In the genomic region with DNA sequence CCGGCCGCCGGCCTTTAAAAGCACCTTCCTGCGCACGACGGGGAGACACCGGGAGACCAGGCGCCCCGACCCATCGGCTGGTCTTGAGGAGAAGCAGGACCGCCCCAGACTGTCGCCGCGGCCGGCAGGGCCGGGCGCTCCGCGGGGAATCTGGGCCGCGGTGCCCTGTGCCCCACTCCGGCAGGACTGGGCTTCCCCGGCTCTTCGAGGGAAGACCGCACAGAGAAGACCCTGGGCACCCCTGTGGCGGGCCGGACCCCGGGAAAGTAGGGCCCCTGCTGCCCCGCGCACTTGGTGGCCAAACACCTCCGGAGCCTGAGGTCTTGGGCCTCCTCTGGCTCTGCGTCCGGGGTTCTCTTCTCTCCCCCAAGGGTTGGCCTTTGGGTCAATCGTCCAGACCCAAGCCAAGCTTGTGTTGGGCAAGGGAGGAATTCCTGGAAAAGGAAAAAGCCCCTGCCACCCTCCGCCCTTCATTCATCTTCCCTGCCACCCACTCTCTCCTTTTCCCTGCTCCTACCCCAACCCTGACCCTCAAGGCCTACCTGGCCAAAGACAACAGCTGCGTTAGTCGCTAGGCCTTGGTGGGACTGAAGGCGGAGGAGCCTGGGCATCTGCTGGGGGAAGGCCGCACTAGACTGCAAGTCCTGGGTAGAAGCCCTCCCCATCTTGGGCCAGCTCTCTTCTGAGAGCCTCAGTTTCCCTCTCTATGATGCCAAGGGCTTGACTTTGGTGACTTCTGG, we compare ENCODE assay signal across 25 cellular contexts.
"Had no signal": no experiment of that assay in that cellular context is flagged by ENCODE, and none has a peak within 500 bp of the region (broad histone marks: within the 10 kb centered on the region; RNA-seq: fewer than 3 reads in every experiment).

No MANE protein-coding gene starts in this region.

- H3K4me3 Mint-ChIP-seq: memory B cell; mesothelial cell of epicardium; natural killer cell; stimulated activated naive CD8-positive, alpha-beta T cell treated with anti-CD3 and anti-CD28 coated beads, Interleukin-15, amount 100 ng/mL, for 72 hours had no signal

- H3K4me1 ChIP-seq: parathyroid adenoma, psoas muscle had no signal

- H3K4me3 ChIP-seq: esophagus muscularis mucosa, gastrocnemius medialis, heart right ventricle, left lung, lower lobe of right lung, psoas muscle had no signal

- H3K27ac ChIP-seq: epithelial cell of prostate, esophagus muscularis mucosa, gastrocnemius medialis, heart right ventricle, left lung, lower lobe of right lung, parathyroid adenoma, psoas muscle, testis had no signal

- H3K27ac Mint-ChIP-seq: memory B cell; mesothelial cell of epicardium; natural killer cell; stimulated activated naive CD8-positive, alpha-beta T cell treated with anti-CD3 and anti-CD28 coated beads, Interleukin-15, amount 100 ng/mL, for 72 hours had no signal

- H3K9me3 Mint-ChIP-seq: memory B cell; mesothelial cell of epicardium; natural killer cell; neural crest cell; stimulated activated naive B cell treated with anti-CD40 and anti-IgM and Interleukin-4, amounts not matched to agents 10 μg/mL and 1 μg/mL and 100 μg/mL, for 72 hours; stimulated activated naive CD8-positive, alpha-beta T cell treated with anti-CD3 and anti-CD28 coated beads, Interleukin-15, amount 100 ng/mL, for 72 hours had no signal

- H3K27me3 ChIP-seq: testis had no signal

- DNase-seq: cortex of kidney; dorsolateral prefrontal cortex; effector CD8-positive, alpha-beta T cell; gastrocnemius medialis; heart right ventricle; hypothalamus; left lung; lower lobe of right lung; natural killer cell; nucleus accumbens; stimulated activated CD4-positive, alpha-beta T cell treated with anti-CD3 and anti-CD28 coated beads, Interleukin-2, amount 100 ng/mL, for 24 hours; stimulated activated CD4-positive, alpha-beta T cell treated with anti-CD3 and anti-CD28 coated beads, Interleukin-4, amount 100 ng/mL, for 4 hours; stimulated activated naive B cell treated with anti-CD40 and anti-IgM and Interleukin-4, amounts not matched to agents 10 μg/mL and 1 μg/mL and 100 μg/mL, for 72 hours; stimulated activated naive CD8-positive, alpha-beta T cell treated with anti-CD3 and anti-CD28 coated beads, Interleukin-15, amount 100 ng/mL, for 72 hours; testis; trophoblast cell had no signal

- H3K36me3 ChIP-seq: esophagus muscularis mucosa, gastrocnemius medialis, heart right ventricle, left lung, lower lobe of right lung had no signal

- H3K36me3 Mint-ChIP-seq: memory B cell; mesothelial cell of epicardium; natural killer cell; stimulated activated naive B cell treated with anti-CD40 and anti-IgM and Interleukin-4, amounts not matched to agents 10 μg/mL and 1 μg/mL and 100 μg/mL, for 72 hours had no signal

- ATAC-seq: gastrocnemius medialis; heart right ventricle; left lung; lower lobe of right lung; natural killer cell; psoas muscle; sciatic nerve; stimulated activated naive B cell treated with anti-CD40 and anti-IgM and Interleukin-4, amounts not matched to agents 10 μg/mL and 1 μg/mL and 100 μg/mL, for 72 hours; stimulated activated naive CD8-positive, alpha-beta T cell treated with anti-CD3 and anti-CD28 coated beads, Interleukin-15, amount 100 ng/mL, for 72 hours had no signal

- FAIRE-seq: endometrium had no signal

- H3K9me3 ChIP-seq: esophagus muscularis mucosa, gastrocnemius medialis, heart right ventricle, left lung, lower lobe of right lung, psoas muscle, testis had no signal
